9 cellular contexts compared by ENCODE assay signal in the genomic region with DNA sequence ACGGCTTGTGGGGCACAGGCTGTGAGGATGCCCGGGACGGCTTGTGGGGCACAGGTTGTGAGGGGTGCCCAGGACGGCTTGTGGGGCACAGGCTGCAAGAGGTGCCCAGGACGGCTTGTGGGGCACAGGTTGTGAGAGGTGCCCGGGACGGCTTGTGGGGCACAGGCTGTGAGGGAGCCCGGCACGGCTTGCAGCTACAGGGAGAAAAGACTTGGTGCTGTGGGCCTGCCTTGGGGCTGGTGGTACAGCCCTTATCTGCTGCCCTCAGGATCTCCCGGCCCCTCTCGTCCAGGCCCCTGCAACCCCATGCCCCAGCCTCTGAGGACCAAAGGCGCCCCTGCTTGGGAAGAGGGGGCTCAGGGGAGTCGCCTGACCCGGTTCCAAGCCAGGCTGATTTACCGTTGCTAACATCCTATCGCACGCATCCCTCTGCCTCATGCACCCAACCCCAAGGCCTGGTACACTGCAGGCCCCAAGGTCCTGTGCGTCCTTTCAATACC. TPM values are rescaled to one million over a fixed set of nuclear protein-coding genes. Genes with fewer than 3 reads are reported as not detected.
"Had no signal": no experiment of that assay in that cellular context is flagged by ENCODE, and none has a peak within 500 bp of the region (broad histone marks: within the 10 kb centered on the region; RNA-seq: fewer than 3 reads in every experiment).

No MANE protein-coding gene starts in this region.

- H3K27ac ChIP-seq: GM23248 had no signal

- H3K9me3 ChIP-seq: HAP-1 had no signal

- H3K4me1 ChIP-seq: HAP-1 had no signal

- H2AFZ ChIP-seq: GM23248 had no signal

- H3K36me3 ChIP-seq: HAP-1 had no signal

- DNase-seq: GM23248, GOT3, H7, KBM-7 had no signal

- H3K4me3 ChIP-seq: GM23248, HAP-1 had no signal

- ATAC-seq: HCT116 had no signal

- H3K9ac ChIP-seq: GM23248 had no signal

RNA-seq across cellular contexts. Expression of a gene that starts 5.0 kb away (rescaled TPM):
- total RNA-seq: GM23248, H4, H7, HT-29 had no signal
- polyA plus RNA-seq: GM23248, IgD-negative memory B cell had no signal

RNA-seq across cellular contexts. Expression of a gene that starts 8.3 kb away (rescaled TPM):
- total RNA-seq: GM23248, H4, H7, HT-29 had no signal
- polyA plus RNA-seq: GM23248, IgD-negative memory B cell had no signal

RNA-seq across cellular contexts. Expression of a gene that starts 11.9 kb away (rescaled TPM):
- total RNA-seq: GM23248, H7, HT-29 had no signal
- polyA plus RNA-seq: GM23248 had no signal

RNA-seq across cellular contexts. Expression of a gene that starts 15.7 kb away (rescaled TPM):
- total RNA-seq: GM23248, H4, H7, HT-29 had no signal
- polyA plus RNA-seq: GM23248 had no signal

RNA-seq across cellular contexts. Expression of a gene that starts 19.5 kb away (rescaled TPM):
- total RNA-seq: GM23248, H4, HT-29 had no signal
- polyA plus RNA-seq: GM23248, IgD-negative memory B cell had no signal
